8 cellular contexts compared by ENCODE assay signal in the genomic region with DNA sequence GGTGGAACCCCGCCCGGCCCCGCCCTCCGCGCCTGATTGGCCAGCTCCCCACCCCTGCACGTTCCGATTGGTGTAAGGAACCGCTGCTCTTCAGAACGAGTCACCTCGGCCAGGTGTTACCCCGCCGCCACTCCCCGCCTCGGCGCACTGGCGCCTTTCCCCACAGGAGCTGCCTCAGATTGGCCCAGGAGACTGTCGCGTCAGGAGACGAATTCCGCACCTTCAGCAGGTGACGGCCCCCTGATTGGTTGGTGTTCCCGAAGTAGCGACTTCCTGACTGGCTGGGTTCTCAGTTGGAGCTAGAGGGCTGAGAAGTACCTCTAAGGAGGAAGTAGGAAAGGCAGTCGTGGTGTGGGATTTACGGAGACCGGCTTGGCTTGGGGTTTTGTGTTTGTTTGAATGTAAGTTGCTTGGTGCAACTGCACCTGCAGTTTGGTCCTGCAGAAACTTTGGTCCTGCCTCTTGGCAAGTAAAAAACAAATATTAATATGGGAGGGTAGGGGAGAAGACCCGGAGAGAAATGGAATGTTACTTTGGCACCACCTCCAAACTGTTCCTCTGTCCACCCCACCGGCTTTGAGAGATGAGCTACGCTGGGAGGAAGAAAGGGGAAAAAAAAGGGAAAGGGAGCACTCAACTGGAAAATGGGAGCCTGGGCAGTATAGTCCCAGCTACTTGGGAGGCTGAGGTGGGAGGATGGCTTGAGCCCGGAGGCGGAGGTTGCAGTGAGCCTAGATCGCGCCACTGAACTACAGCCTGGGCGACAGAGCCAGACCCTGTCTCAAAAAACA. TPM values are rescaled to one million over a fixed set of nuclear protein-coding genes. Genes with fewer than 3 reads are reported as not detected.
A peak's percentile ranks its signal among the peaks of the same experiment; 100 is the strongest.
DNase-seq lines count a peak whose midpoint lies in the region; ATAC-seq and TF ChIP-seq lines count a peak whose summit lies in the region.

No MANE protein-coding gene starts in this region.

- H3K9ac ChIP-seq in mesendoderm (ENCODE audit: low read length), result peak overlapping the region; percentile 88

- H2BK5ac ChIP-seq in mesendoderm (ENCODE audit: low read length), result no peak overlapping the region

- H3K27me3 ChIP-seq in mesendoderm (ENCODE audit: insufficient read depth, low read length, poor library complexity), result no peaks in the 10 kb centered on the region

- H3K23ac ChIP-seq in mesendoderm (ENCODE audit: low read length), result no peak overlapping the region

- H2AK5ac ChIP-seq in mesendoderm (ENCODE audit: low read length), result no peak overlapping the region

- H3K36me3 Mint-ChIP-seq in activated CD8-positive, alpha-beta T cell treated with anti-CD3 and anti-CD28 coated beads, Interleukin-2, amount 10 ng/mL, durations not matched to agents 7 days and 5 days (ENCODE audit: low read depth), result no peaks in the 10 kb centered on the region
- H3K36me3 Mint-ChIP-seq in effector memory CD8-positive, alpha-beta T cell (ENCODE audit: insufficient read depth), result peaks cover 5% of the 10 kb centered on the region

- TF ChIP-seq CTCF in C4-2B (conservative IDR thresholded peaks at IDR 0.05), result no peak

- POLR2A ChIA-PET in activated CD8-positive, alpha-beta T cell treated with anti-CD3 and anti-CD28 coated beads, Interleukin-2, amount 10 ng/mL, durations not matched to agents 7 days and 5 days (lab: Charles Lee), result interaction anchor here (0.6 to 3.2 kb wide), 15 partner anchors 8 to 309 kb away, joined by 3 to 28 read pairs (median 3); partner anchors contain the start of genes ARHGAP30, CD48, TSTD1 and USF1

- no peak overlapping the region for H2BK15ac ChIP-seq in mesendoderm (replicated peaks; ENCODE audit: low read depth)

- H3K4me2 ChIP-seq in mesendoderm (ENCODE audit: low read length), result peak overlapping the region; percentile 85

- DNase-seq in NCI-H82 treated with DMSO at 0.1 percent for 48 hours (lab: John Stamatoyannopoulos, UW; ENCODE audit: unreplicated experiment) (peak; percentile 68), mesendoderm (peak; percentile 100)
- peak; percentile 90 for DNase-seq in activated CD8-positive, alpha-beta T cell treated with anti-CD3 and anti-CD28 coated beads, Interleukin-2, amount 10 ng/mL, durations not matched to agents 7 days and 5 days
- DNase-seq in effector memory CD8-positive, alpha-beta T cell, result peak; percentile 77 to 81 (median 80)
- DNase-seq in stimulated activated CD8-positive, alpha-beta memory T cell treated with anti-CD3 and anti-CD28 coated beads, Interleukin-15, amount 100 ng/mL, for 24 hours (ENCODE audit: low read depth), result peak; percentile 68

- H3K27ac Mint-ChIP-seq in activated CD8-positive, alpha-beta T cell treated with anti-CD3 and anti-CD28 coated beads, Interleukin-2, amount 10 ng/mL, durations not matched to agents 7 days and 5 days, result peak overlapping the region; percentile 79
- H3K27ac Mint-ChIP-seq in effector memory CD8-positive, alpha-beta T cell, result peak overlapping the region; percentile 86 to 90

- CTCF ChIA-PET in activated CD8-positive, alpha-beta T cell treated with anti-CD3 and anti-CD28 coated beads, Interleukin-2, amount 10 ng/mL, durations not matched to agents 7 days and 5 days (lab: Charles Lee), result interaction anchor here (0.8 to 2.5 kb wide), 10 partner anchors 9 to 76 kb away, joined by 3 to 22 read pairs (median 5); partner anchors contain the start of genes TSTD1 and USF1

- H3K79me1 ChIP-seq in mesendoderm (ENCODE audit: low read length), result peaks cover 5% of the 10 kb centered on the region

- H4K8ac ChIP-seq in mesendoderm (ENCODE audit: low read depth, low read length), result no peak overlapping the region

- peaks cover 43% of the 10 kb centered on the region for H3K4me1 Mint-ChIP-seq in activated CD8-positive, alpha-beta T cell treated with anti-CD3 and anti-CD28 coated beads, Interleukin-2, amount 10 ng/mL, durations not matched to agents 7 days and 5 days (ENCODE audit: low read depth)
- H3K4me1 Mint-ChIP-seq in effector memory CD8-positive, alpha-beta T cell (ENCODE audit: low read depth in 2 of 2), result peaks cover 20 to 27% of the 10 kb centered on the region in 2 donors

- peak overlapping the region; percentile 5 for H3K4ac ChIP-seq in mesendoderm (ENCODE audit: low read depth, low read length)

- no peaks in the 10 kb centered on the region for H3K9me3 Mint-ChIP-seq in activated CD8-positive, alpha-beta T cell treated with anti-CD3 and anti-CD28 coated beads, Interleukin-2, amount 10 ng/mL, durations not matched to agents 7 days and 5 days (ENCODE audit: insufficient read depth)
- H3K9me3 Mint-ChIP-seq in effector memory CD8-positive, alpha-beta T cell, result no peaks in the 10 kb centered on the region

- ATAC-seq in GM19372 (IDR thresholded peaks at IDR 0.05; ENCODE audit: low read depth, unreplicated experiment) (peak; percentile 92), HG03469 (IDR thresholded peaks at IDR 0.05; ENCODE audit: unreplicated experiment) (peak; percentile 69)
- peak; percentile 95 for ATAC-seq in activated CD8-positive, alpha-beta T cell treated with anti-CD3 and anti-CD28 coated beads, Interleukin-2, amount 10 ng/mL, durations not matched to agents 7 days and 5 days
- ATAC-seq in effector memory CD8-positive, alpha-beta T cell (replicated peaks), result peak; percentile 96

- peak overlapping the region; percentile 73 for H3K4me3 ChIP-seq in mesendoderm (ENCODE audit: low read length)

- WGBS in mesendoderm (ENCODE audit: extremely low coverage, insufficient coverage, low lambda C conversion rate), result no CpG with 5 or more reads among the region's 34 CpGs

- no peak overlapping the region for H4K5ac ChIP-seq in mesendoderm (ENCODE audit: low read length)

- peak overlapping the region; percentile 86 for H3K27ac ChIP-seq in C4-2B
- peak overlapping the region; percentile 41 for H3K27ac ChIP-seq in mesendoderm (ENCODE audit: low read depth, low read length)

- H3K4me3 Mint-ChIP-seq in activated CD8-positive, alpha-beta T cell treated with anti-CD3 and anti-CD28 coated beads, Interleukin-2, amount 10 ng/mL, durations not matched to agents 7 days and 5 days, result peak overlapping the region; percentile 87
- peak overlapping the region; percentile 86 to 90 for H3K4me3 Mint-ChIP-seq in effector memory CD8-positive, alpha-beta T cell

- H3K27me3 Mint-ChIP-seq in activated CD8-positive, alpha-beta T cell treated with anti-CD3 and anti-CD28 coated beads, Interleukin-2, amount 10 ng/mL, durations not matched to agents 7 days and 5 days (ENCODE audit: low read depth), result peaks cover 2% of the 10 kb centered on the region
- no peaks in the 10 kb centered on the region for H3K27me3 Mint-ChIP-seq in effector memory CD8-positive, alpha-beta T cell

- H3K4me1 ChIP-seq in mesendoderm (ENCODE audit: control insufficient read depth, low read depth, low read length), result peaks cover 11% of the 10 kb centered on the region

- H3K18ac ChIP-seq in mesendoderm (ENCODE audit: low read length), result no peak overlapping the region

- peaks cover 39% of the 10 kb centered on the region for H3K79me2 ChIP-seq in mesendoderm (ENCODE audit: control insufficient read depth, insufficient read depth, low read length)

- no peak overlapping the region for H2BK120ac ChIP-seq in mesendoderm (ENCODE audit: low read depth, low read length)

- peak overlapping the region; percentile 97 for H3K56ac ChIP-seq in mesendoderm (ENCODE audit: low read length)

- H3K36me3 ChIP-seq in mesendoderm (ENCODE audit: control insufficient read depth, insufficient read depth, low read length), result no peaks in the 10 kb centered on the region

RNA-seq across cellular contexts. Expression of gene F11R, which starts 0.4 kb away (rescaled TPM):
- 10 to 100 TPM; 13.7 to 18.4 TPM for total RNA-seq in activated CD8-positive, alpha-beta T cell treated with anti-CD3 and anti-CD28 coated beads, Interleukin-2, amount 10 ng/mL, durations not matched to agents 7 days and 5 days
- polyA plus RNA-seq in mesendoderm (2013, experiment 1 of 2), result 63.1 TPM
- polyA plus RNA-seq in mesendoderm (2013, experiment 2 of 2), result 57.9 TPM

RNA-seq across cellular contexts. Expression of gene TSTD1, which starts 17.4 kb away (rescaled TPM):
- total RNA-seq in activated CD8-positive, alpha-beta T cell treated with anti-CD3 and anti-CD28 coated beads, Interleukin-2, amount 10 ng/mL, durations not matched to agents 7 days and 5 days, result 10 to 100 TPM; 63.2 to 63.3 TPM
- polyA plus RNA-seq in mesendoderm (2013, experiment 1 of 2), result 58.3 TPM
- polyA plus RNA-seq in mesendoderm (2013, experiment 2 of 2), result 59.3 TPM

RNA-seq across cellular contexts. Expression of gene USF1, which starts 24.4 kb away (rescaled TPM):
- total RNA-seq in activated CD8-positive, alpha-beta T cell treated with anti-CD3 and anti-CD28 coated beads, Interleukin-2, amount 10 ng/mL, durations not matched to agents 7 days and 5 days, result 10 to 100 TPM; 81.6 to 83.2 TPM
- 37.0 TPM for polyA plus RNA-seq in mesendoderm (2013, experiment 1 of 2)
- 34.5 TPM for polyA plus RNA-seq in mesendoderm (2013, experiment 2 of 2)

RNA-seq across cellular contexts. Expression of gene ARHGAP30, which starts 48.3 kb away (rescaled TPM):
- 100 to 1,000 TPM; 277 to 281 TPM for total RNA-seq in activated CD8-positive, alpha-beta T cell treated with anti-CD3 and anti-CD28 coated beads, Interleukin-2, amount 10 ng/mL, durations not matched to agents 7 days and 5 days
- polyA plus RNA-seq in mesendoderm (2013, experiment 1 of 2), result 0.56 TPM
- polyA plus RNA-seq in mesendoderm (2013, experiment 2 of 2), result 0.55 TPM

Comparison
In these comparisons a context has a peak if more than half of its experiments do, and no peak if none do; other contexts are left out.
1. Peak in every context shown above with its lines: DNase-seq, ATAC-seq, H3K4me3 ChIP-seq and H3K27ac ChIP-seq.